Comparison of ENCODE assay signal across 18 cellular contexts in genomic region chr12:1234073-1234472, GRCh38.
DNase-seq lines count a peak whose midpoint lies in the region; ATAC-seq, FAIRE-seq and TF ChIP-seq lines count a peak whose summit lies in the region.
"Had no signal": no experiment of that assay in that cellular context is flagged by ENCODE, and none has a peak within 500 bp of the region (broad histone marks: within the 10 kb centered on the region; RNA-seq: fewer than 3 reads in every experiment).

No MANE protein-coding gene starts in this region.

- whole genome bisulfite sequencing in upper lobe of left lung, 2 donors: 82 to 92% methylated on average over 2 of the region's 2 CpGs

- H3K27ac ChIP-seq in upper lobe of left lung (no peak overlapping the region), caudate nucleus (ENCODE audit: low read depth, low read length) (no peak overlapping the region)
- H3K27ac ChIP-seq: left ventricle myocardium inferior, sigmoid colon had no signal

- no peak for TF ChIP-seq POLR2A in upper lobe of left lung (IDR thresholded peaks at IDR 0.05)

- no peaks in the 10 kb centered on the region for H3K27me3 ChIP-seq in upper lobe of left lung
- H3K27me3 ChIP-seq: sigmoid colon had no signal

- peak; percentile 69 for FAIRE-seq in HTR-8/SVneo (lab: Jason Lieb, UNC)
- FAIRE-seq: RCC 7860 had no signal

- no peak overlapping the region for H3K4me3 ChIP-seq in upper lobe of left lung
- H3K4me3 ChIP-seq: left ventricle myocardium inferior, sigmoid colon had no signal

- no peak for TF ChIP-seq EP300 in upper lobe of left lung (IDR thresholded peaks at IDR 0.05)

- no peak for TF ChIP-seq CTCF in upper lobe of left lung (IDR thresholded peaks at IDR 0.05)

- H3K9me3 ChIP-seq in upper lobe of left lung: no peaks in the 10 kb centered on the region
- H3K9me3 ChIP-seq: sigmoid colon had no signal

- no peak for ATAC-seq in HG02973 (IDR thresholded peaks at IDR 0.05; ENCODE audit: unreplicated experiment)
- no peak for ATAC-seq in upper lobe of left lung (ENCODE audit: low FRiP score in 2 of 2)
- ATAC-seq: activated CD8-positive, alpha-beta memory T cell treated with anti-CD3 and anti-CD28 coated beads, Interleukin-2, amount 10 ng/mL, durations not matched to agents 7 days and 5 days; stimulated activated naive CD8-positive, alpha-beta T cell treated with anti-CD3 and anti-CD28 coated beads, Interleukin-15, amount 100 ng/mL, for 72 hours had no signal

- DNase-seq in DMS53 (lab: John Stamatoyannopoulos, UW) (peak; percentile 72), HTR-8/SVneo (ENCODE audit: insufficient read length, low spot score) (no peak), astrocyte of the hippocampus (ENCODE audit: low read depth, low spot score) (peak; percentile 58), iris pigment epithelial cell (ENCODE audit: low read depth) (peak; percentile 59), upper lobe of left lung (no peak), NCI-H526 treated with DMSO at 0.1 percent for 48 hours (lab: John Stamatoyannopoulos, UW) (no peak), caudate nucleus (lab: John Stamatoyannopoulos, UW) (no peak)
- DNase-seq: activated CD4-positive, alpha-beta T cell treated with anti-CD3 and anti-CD28 coated beads for 4 hours; activated CD8-positive, alpha-beta memory T cell treated with anti-CD3 and anti-CD28 coated beads, Interleukin-2, amount 10 ng/mL, durations not matched to agents 7 days and 5 days; EL; Karpas-422; left ventricle myocardium inferior; NCI-H524 treated with DMSO at 0.1 percent for 48 hours; sigmoid colon; stimulated activated CD4-positive, alpha-beta T cell treated with anti-CD3 and anti-CD28 coated beads, Interleukin-1b, Interleukin-23, amount 100 ng/mL, for 48 hours; stimulated activated naive CD8-positive, alpha-beta T cell treated with anti-CD3 and anti-CD28 coated beads, Interleukin-15, amount 100 ng/mL, for 72 hours had no signal

- peaks cover 0 to 9% (median 2%) of the 10 kb centered on the region in 4 donors for H3K36me3 ChIP-seq in upper lobe of left lung

- H3K4me1 ChIP-seq in upper lobe of left lung: no peaks in the 10 kb centered on the region
- H3K4me1 ChIP-seq: sigmoid colon had no signal

Comparison
In these comparisons a context has a peak if more than half of its experiments do, and no peak if none do; other contexts are left out.
1. DNase-seq: peak in DMS53 (single experiment), astrocyte of the hippocampus (single experiment) and iris pigment epithelial cell (single experiment); none in HTR-8/SVneo (single experiment), upper lobe of left lung (0 of 2), NCI-H526 treated with DMSO at 0.1 percent for 48 hours (single experiment) and caudate nucleus (0 of 61).